ENCODE assay signal across 39 cellular contexts in genomic region chr19:49295208-49295880, GRCh38. TPM values are rescaled to one million over a fixed set of nuclear protein-coding genes. Genes with fewer than 3 reads are reported as not detected.
"Had no signal": no experiment of that assay in that cellular context is flagged by ENCODE, and none has a peak within 500 bp of the region (broad histone marks: within the 10 kb centered on the region; RNA-seq: fewer than 3 reads in every experiment).

No MANE protein-coding gene starts in this region.

- H3K36me3 ChIP-seq: MG63 had no signal

- H3K9me3 ChIP-seq: MG63 had no signal

- DNase-seq: Karpas-422, Kasumi-1, MG63, MM.1S, MV-4-11, NCI-H1048, NCI-H1092, NCI-H1092 treated with DMSO at 0.1 percent for 48 hours, NCI-H1105, NCI-H1105 treated with DMSO at 0.1 percent for 48 hours, NCI-H1417, NCI-H1417 treated with DMSO at 0.1 percent for 48 hours, NCI-H1436, NCI-H1436 treated with DMSO at 0.1 percent for 48 hours, NCI-H146, NCI-H1694, NCI-H1694 treated with DMSO at 0.1 percent for 48 hours, NCI-H187, NCI-H187 treated with DMSO at 0.1 percent for 48 hours, NCI-H1930, NCI-H2029, NCI-H2029 treated with DMSO at 0.1 percent for 48 hours, NCI-H2081, NCI-H2081 treated with DMSO at 0.1 percent for 48 hours, NCI-H2107, NCI-H2171, NCI-H2171 treated with DMSO at 0.1 percent for 48 hours, NCI-H2227 treated with DMSO at 0.1 percent for 48 hours, NCI-H226, NCI-H345, NCI-H446, NCI-H446 treated with DMSO at 0.1 percent for 48 hours, NCI-H510A, NCI-H510A treated with DMSO at 0.1 percent for 48 hours had no signal

- H3K9ac ChIP-seq: KMS-11 had no signal

- H3K4me3 ChIP-seq: MG63 had no signal

- H3K4me2 ChIP-seq: KMS-11 had no signal

- H3K27ac ChIP-seq: KMS-11 had no signal

RNA-seq across cellular contexts. Expression of gene SLC6A16, which starts 29.6 kb away (rescaled TPM):
- total RNA-seq: MCF 10A had no signal

RNA-seq across cellular contexts. Expression of gene CD37, which starts 39.9 kb away (rescaled TPM):
- total RNA-seq: LHCN-M2, M059J, MCF 10A, NCI-H460 had no signal
